ENCODE assay signal across 8 cellular contexts in the genomic region with DNA sequence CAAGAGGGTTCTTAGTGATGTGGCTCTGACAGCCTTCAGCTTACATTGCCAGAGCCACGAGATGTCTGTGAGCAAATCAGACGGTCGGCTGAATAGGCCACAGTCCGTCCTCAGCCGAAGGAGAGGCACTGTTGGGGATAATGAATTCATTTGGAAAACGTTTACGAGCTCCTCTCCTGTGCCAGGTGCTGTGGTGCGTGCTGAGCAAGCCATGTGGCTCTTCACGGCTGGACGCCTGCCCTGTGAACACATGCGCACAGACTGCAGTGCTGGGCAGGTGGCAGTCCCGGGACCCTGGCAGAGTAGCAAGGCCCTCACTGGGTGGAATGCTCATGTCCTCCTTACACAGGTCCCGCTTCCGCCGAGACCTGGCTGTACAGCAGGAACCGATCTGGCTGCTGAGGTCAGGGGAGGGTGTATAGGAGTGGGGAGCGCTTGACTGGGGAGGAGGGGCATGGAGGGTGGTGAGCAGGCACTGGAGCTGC. TPM values are rescaled to one million over a fixed set of nuclear protein-coding genes. Genes with fewer than 3 reads are reported as not detected.
A peak's percentile ranks its signal among the peaks of the same experiment; 100 is the strongest.
DNase-seq lines count a peak whose midpoint lies in the region; ATAC-seq and TF ChIP-seq lines count a peak whose summit lies in the region.

No MANE protein-coding gene starts in this region.

- WGBS in ovary, 3 donors = 84 to 90% (median 89%) methylated on average over 17 of the region's 17 CpGs
- WGBS in smooth muscle cell (ENCODE audit: low lambda C conversion rate) = 94% methylated on average over 17 of the region's 17 CpGs

- ATAC-seq in GM21367 (IDR thresholded peaks at IDR 0.05; ENCODE audit: unreplicated experiment) (no peak), GM21447 (IDR thresholded peaks at IDR 0.05; ENCODE audit: unreplicated experiment) (no peak)

- TF ChIP-seq EP300 in ovary (IDR thresholded peaks at IDR 0.05) = no peak

- no peak overlapping the region for H3K4me3 ChIP-seq in ovary
- H3K4me3 ChIP-seq in smooth muscle cell = no peak overlapping the region

- TF ChIP-seq POLR2A in ovary (IDR thresholded peaks at IDR 0.05) = no peak

- DNase-seq in G401 (ENCODE audit: low spot score) (peak; percentile 99), NCI-H2171 treated with DMSO at 0.1 percent for 48 hours (lab: John Stamatoyannopoulos, UW) (peak; percentile 92), ovary (peak in 1 of 5 donors; percentile 25), smooth muscle cell (lab: John Stamatoyannopoulos, UW; ENCODE audit: unreplicated experiment) (no peak), UCSD-AML1 (lab: John Stamatoyannopoulos, UW; ENCODE audit: unreplicated experiment) (no peak)

- H3K27me3 ChIP-seq in ovary (no peaks in the 10 kb centered on the region), smooth muscle cell (ENCODE audit: low read depth) (no peaks in the 10 kb centered on the region)

- TF ChIP-seq CTCF in ovary (IDR thresholded peaks at IDR 0.05) (no peak), smooth muscle cell (IDR thresholded peaks at IDR 0.05; ENCODE audit: borderline replicate concordance, insufficient read depth, poor library complexity, severe bottlenecking) (no peak)

- no peaks in the 10 kb centered on the region for H3K36me3 ChIP-seq in ovary
- H3K36me3 ChIP-seq in smooth muscle cell (ENCODE audit: low read depth) = no peaks in the 10 kb centered on the region

- peaks cover 37% of the 10 kb centered on the region for H3K79me2 ChIP-seq in smooth muscle cell (ENCODE audit: low read depth)

- in situ Hi-C loops in G401 (cut with HindIII; ENCODE audit: low sequenced_read_pairs) = no loop called here

- peaks cover 47% of the 10 kb centered on the region for H4K20me1 ChIP-seq in smooth muscle cell (ENCODE audit: low read depth)

- peaks cover 6% of the 10 kb centered on the region for H3K4me1 ChIP-seq in ovary (ENCODE audit: insufficient read depth)
- no peaks in the 10 kb centered on the region for H3K4me1 ChIP-seq in smooth muscle cell (ENCODE audit: low read depth)

- intact Hi-C loops in ovary (cut with DNase I) = no loop called here

- no peak overlapping the region for H3K9ac ChIP-seq in smooth muscle cell (ENCODE audit: low read depth)

- no peaks in the 10 kb centered on the region for H3K9me3 ChIP-seq in ovary
- H3K9me3 ChIP-seq in smooth muscle cell (replicated peaks; ENCODE audit: low read depth) = no peaks in the 10 kb centered on the region

- no peak overlapping the region for H3K4me2 ChIP-seq in smooth muscle cell

- H3F3A ChIP-seq in smooth muscle cell (ENCODE audit: low read depth) = no peaks in the 10 kb centered on the region

- H2AFZ ChIP-seq in smooth muscle cell (ENCODE audit: low read depth) = no peak overlapping the region

- peak overlapping the region; percentile 89 for H3K27ac ChIP-seq in cingulate gyrus (ENCODE audit: low read depth, low read length)
- H3K27ac ChIP-seq in ovary = peak overlapping the region; percentile 12 to 58
- no peak overlapping the region for H3K27ac ChIP-seq in smooth muscle cell (ENCODE audit: low read depth)

RNA-seq across cellular contexts. Expression of a gene that starts 6.8 kb away (rescaled TPM):
- total RNA-seq in G401 (2014; rRNA removed; shearing (Covaris generic)) = 11.1 and 14.1 TPM in 2 replicates
- total RNA-seq in ovary (10 to 100 TPM; 12.5 to 25.6 (median 19.1) TPM), smooth muscle cell (7.2 and 12.5 TPM in 2 replicates)
- polyA plus RNA-seq in ovary (10 to 100 TPM; 13.2 to 14.8 TPM), smooth muscle cell (14.4 and 19.2 TPM in 2 replicates)

RNA-seq across cellular contexts. Expression of a gene that starts 31.2 kb away (rescaled TPM):
- 50.3 and 70.0 TPM in 2 replicates for total RNA-seq in G401 (2014; rRNA removed; shearing (Covaris generic))
- total RNA-seq in ovary (10 to 100 TPM; 30.3 to 71.1 (median 47.4) TPM), smooth muscle cell (25.4 and 30.7 TPM in 2 replicates)
- polyA plus RNA-seq in ovary (10 to 100 TPM; 27.1 to 27.6 TPM), smooth muscle cell (23.3 and 25.6 TPM in 2 replicates)

Comparison
In these comparisons a context has a peak if more than half of its experiments do, and no peak if none do; other contexts are left out.
1. DNase-seq: peak in G401 (single experiment) and NCI-H2171 treated with DMSO at 0.1 percent for 48 hours (single experiment); none in smooth muscle cell (single experiment) and UCSD-AML1 (single experiment).